16 cellular contexts compared by ENCODE assay signal in the genomic region with DNA sequence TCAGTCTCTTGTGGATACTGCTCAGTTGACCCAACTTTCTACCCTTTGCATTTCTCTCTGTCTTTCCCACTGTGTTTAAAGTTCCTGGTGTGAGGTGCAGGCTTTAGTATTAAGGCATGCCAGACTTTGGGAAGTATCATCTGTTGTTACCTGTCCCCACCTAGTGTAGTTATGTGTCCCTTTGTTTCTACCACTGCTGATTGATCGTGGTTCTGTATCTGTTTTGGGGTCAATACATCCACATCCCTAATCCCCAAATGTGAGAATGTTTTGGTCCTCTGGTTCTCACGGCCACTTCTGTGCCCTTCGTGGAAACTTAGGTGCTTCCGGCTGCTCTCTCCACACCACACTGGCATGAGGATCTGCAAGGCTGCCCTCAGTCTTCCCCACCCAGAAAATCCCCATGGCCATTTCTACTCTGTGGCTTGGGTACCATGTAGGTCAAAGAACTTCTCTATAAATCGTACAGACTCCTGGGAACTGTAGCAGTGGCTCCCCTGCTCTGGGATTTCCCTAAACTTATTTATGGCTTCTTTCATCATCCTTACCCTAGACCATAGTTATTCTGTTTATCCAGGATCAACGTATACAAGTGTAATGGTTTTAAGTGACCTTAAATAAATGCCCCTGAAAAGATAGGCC.
A peak's percentile ranks its signal among the peaks of the same experiment; 100 is the strongest.
DNase-seq lines count a peak whose midpoint lies in the region; ATAC-seq and TF ChIP-seq lines count a peak whose summit lies in the region.
"Had no signal": no experiment of that assay in that cellular context is flagged by ENCODE, and none has a peak within 500 bp of the region (broad histone marks: within the 10 kb centered on the region; RNA-seq: fewer than 3 reads in every experiment).

No MANE protein-coding gene starts in this region.

- no peak overlapping the region for H3K4me3 ChIP-seq in GM06990 (replicated peaks; ENCODE audit: low read depth, low read length)
- no peak overlapping the region for H3K4me3 ChIP-seq in uterus
- H3K4me3 ChIP-seq: coronary artery, mucosa of descending colon, pancreas had no signal

- H3K27ac ChIP-seq in uterus, result no peak overlapping the region
- H3K27ac ChIP-seq: coronary artery, pancreas had no signal

- no peaks in the 10 kb centered on the region for H3K27me3 ChIP-seq in GM06990 (replicated peaks; ENCODE audit: control insufficient read depth, insufficient read depth, low read length)
- no peaks in the 10 kb centered on the region for H3K27me3 ChIP-seq in uterus
- H3K27me3 ChIP-seq: pancreas had no signal

- no peaks in the 10 kb centered on the region for H3K4me1 ChIP-seq in uterus
- H3K4me1 ChIP-seq: pancreas had no signal

- peaks cover 26 to 53% (median 40%) of the 10 kb centered on the region in 3 donors for H3K4me1 Mint-ChIP-seq in naive B cell

- H3K9me3 ChIP-seq in uterus, result no peaks in the 10 kb centered on the region
- H3K9me3 ChIP-seq: pancreas had no signal

- DNase-seq in GM06990 (ENCODE audit: extremely low read depth, insufficient read length) (peak; percentile 35), naive B cell (no peak), NCI-H1694 treated with DMSO at 0.1 percent for 48 hours (lab: John Stamatoyannopoulos, UW) (no peak), uterus (no peak)
- DNase-seq: anterior cingulate cortex, DMS53, erythroblast, H9, head of caudate nucleus, pancreas had no signal

- intact Hi-C loops in uterus (cut with DNase I; ENCODE audit: low total_unique reads), result no loop called here

- no peak for TF ChIP-seq POLR2A in uterus (IDR thresholded peaks at IDR 0.05)

- peak overlapping the region in 5 of 6 donors; percentile 22 to 93 (median 85) for H3K27ac Mint-ChIP-seq in naive B cell

- TF ChIP-seq CTCF in GM06990 (IDR thresholded peaks at IDR 0.05; ENCODE audit: insufficient read depth, low read length, poor library complexity, severe bottlenecking) (no peak), uterus (IDR thresholded peaks at IDR 0.05) (no peak)

- H3K4me3 Mint-ChIP-seq in naive B cell, result peak overlapping the region; percentile 0 to 85 (median 54)
- H3K4me3 Mint-ChIP-seq: H9 had no signal

- no peaks in the 10 kb centered on the region for H3K36me3 ChIP-seq in GM06990 (ENCODE audit: control insufficient read depth, insufficient read depth, low read length)
- H3K36me3 ChIP-seq in uterus, result no peaks in the 10 kb centered on the region
- H3K36me3 ChIP-seq: pancreas had no signal

- peaks cover 20 to 31% of the 10 kb centered on the region in 2 donors for H3K36me3 Mint-ChIP-seq in naive B cell

- peaks cover 0 to 11% (median 3%) of the 10 kb centered on the region in 7 donors for H3K9me3 Mint-ChIP-seq in naive B cell

- ATAC-seq in GM19463 (IDR thresholded peaks at IDR 0.05; ENCODE audit: unreplicated experiment) (peak; percentile 66), HG03139 (IDR thresholded peaks at IDR 0.05; ENCODE audit: unreplicated experiment) (peak; percentile 44), naive B cell (ENCODE audit: low read depth in 2 of 2) (peak; percentile 77 to 82), HG03159 (IDR thresholded peaks at IDR 0.05; ENCODE audit: unreplicated experiment) (no peak), GM19035 (IDR thresholded peaks at IDR 0.05; ENCODE audit: unreplicated experiment) (no peak)
- ATAC-seq: pancreas had no signal

- H3K27me3 Mint-ChIP-seq in naive B cell, result no peaks in the 10 kb centered on the region

Comparison
In these comparisons a context has a peak if more than half of its experiments do, and no peak if none do; other contexts are left out.
1. ATAC-seq: peak in GM19463 (single experiment), HG03139 (single experiment) and naive B cell (2 of 2); none in HG03159 (single experiment) and GM19035 (single experiment).